In the genomic region with DNA sequence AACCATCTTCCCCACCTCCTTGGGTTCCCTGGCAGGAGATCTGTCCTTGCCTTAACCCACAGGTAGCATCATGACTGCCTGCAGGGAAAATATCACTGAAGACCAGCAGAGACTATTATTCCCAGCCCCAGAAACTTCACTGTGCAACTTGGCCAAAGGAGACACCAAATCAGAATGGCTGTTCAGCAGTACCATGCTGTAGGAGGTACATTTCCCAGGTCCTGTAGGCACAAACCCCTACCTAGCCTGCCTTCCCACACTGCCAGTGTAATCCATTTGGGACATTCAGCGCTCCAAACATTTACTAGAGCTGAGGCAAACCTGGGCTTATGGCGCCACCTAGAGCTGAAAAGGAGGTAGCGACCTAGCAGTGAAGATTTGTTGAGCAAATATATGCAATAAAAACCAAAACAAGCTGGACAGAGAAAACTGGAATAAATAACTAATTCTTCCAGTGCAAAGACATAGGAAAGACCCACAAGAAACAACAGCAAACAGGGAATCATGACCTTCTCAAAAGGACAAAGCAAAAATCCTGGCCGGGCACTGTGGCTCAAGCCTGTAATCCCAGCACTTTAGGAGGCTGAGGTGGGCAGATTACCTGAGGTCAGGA, we compare ENCODE assay signal across 8 cellular contexts.
DNase-seq lines count a peak whose midpoint lies in the region; ATAC-seq and TF ChIP-seq lines count a peak whose summit lies in the region.

No MANE protein-coding gene starts in this region.

- CTCF ChIA-PET in A673 (lab: Charles Lee), result interaction anchor here (0.7 to 1.0 kb wide), 3 partner anchors 51 to 227 kb away, joined by 3 to 12 read pairs (median 3); no protein-coding TSS in a partner anchor

- peak; percentile 74 for ATAC-seq in HG03520 (IDR thresholded peaks at IDR 0.05; ENCODE audit: unreplicated experiment)
- no peak for ATAC-seq in HG02798 (IDR thresholded peaks at IDR 0.05; ENCODE audit: poor library complexity, unreplicated experiment)

- intact Hi-C loops in A673 (cut with micrococcal nuclease; ENCODE audit: unreplicated experiment), result loop anchor here (1.0 to 10.0 kb wide), 3 partner anchors 60 to 563 kb away; partner anchors contain the start of genes NMBR and VTA1

- no peaks in the 10 kb centered on the region for H3K9me3 ChIP-seq in A673 (ENCODE audit: low read depth, low read length, poor library complexity, severe bottlenecking)

- H3K4me1 ChIP-seq in A673 (ENCODE audit: insufficient read depth, low read length, poor library complexity, severe bottlenecking), result no peaks in the 10 kb centered on the region

- peak; percentile 79 for DNase-seq in A673 (ENCODE audit: low spot score)
- DNase-seq in GM13976 (ENCODE audit: low spot score), result no peak
- peak; percentile 76 for DNase-seq in SK-MEL-5 (ENCODE audit: low read depth, low spot score)
- peak; percentile 41 for DNase-seq in astrocyte of the cerebellum (ENCODE audit: low read depth)
- peak; percentile 56 for DNase-seq in iPS-NIHi11 (ENCODE audit: low spot score)
- peak; percentile 36 for DNase-seq in stimulated activated CD4-positive, alpha-beta T cell treated with anti-CD3 and anti-CD28 coated beads, Interleukin-4, amount 100 ng/mL, for 1 hour

- H3K27ac ChIP-seq in A673 (ENCODE audit: low read depth, low read length, poor library complexity, severe bottlenecking), result no peak overlapping the region

- H3K36me3 ChIP-seq in A673 (ENCODE audit: insufficient read depth, low read length, poor library complexity, severe bottlenecking), result peaks cover 14% of the 10 kb centered on the region

- H3K4me3 ChIP-seq in A673 (ENCODE audit: low read depth, low read length, poor library complexity, severe bottlenecking) (no peak overlapping the region), astrocyte of the cerebellum (ENCODE audit: low read depth, low read length) (no peak overlapping the region)

- in situ Hi-C loops in GM13976 (cut with MboI; ENCODE audit: low sequenced_read_pairs, unreplicated experiment), result no loop called here
- in situ Hi-C loops in SK-MEL-5 (cut with HindIII; ENCODE audit: low pct_unique_long_range_greater_than_20kb, low sequenced_read_pairs), result no loop called here
- in situ Hi-C loops in astrocyte of the cerebellum (cut with HindIII; ENCODE audit: low sequenced_read_pairs), result no loop called here

- no peaks in the 10 kb centered on the region for H3K27me3 ChIP-seq in A673 (replicated peaks; ENCODE audit: insufficient read depth, low read depth, low read length, poor library complexity)

- TF ChIP-seq CTCF in A673 (conservative IDR thresholded peaks at IDR 0.05; ENCODE audit: low read depth, low read length) (peak; percentile 89), GM13976 (IDR thresholded peaks at IDR 0.05; ENCODE audit: borderline replicate concordance, control extremely low read depth, extremely low read depth, insufficient read depth, missing control alignments) (peak; percentile 30), astrocyte of the cerebellum (IDR thresholded peaks at IDR 0.05; ENCODE audit: low read depth, low read length, missing control alignments) (peak; percentile 85)

- BruUV-seq in A673 (replicated peaks; lab: Mats Ljungman, UMichigan), result no TSS peak

- POLR2A ChIA-PET in A673 (lab: Charles Lee; ENCODE audit: low non-redundant PET), result no interaction called here

Comparison
In these comparisons a context has a peak if more than half of its experiments do, and no peak if none do; other contexts are left out.
1. CTCF ChIP-seq: peak in every context shown above with its lines; median percentile 89 in A673; 85 in astrocyte of the cerebellum; 30 in GM13976.